Comparison of ENCODE assay signal across 8 cellular contexts in genomic region chr4:9762823-9763475, GRCh38. TPM values are rescaled to one million over a fixed set of nuclear protein-coding genes. Genes with fewer than 3 reads are reported as not detected.
DNase-seq lines count a peak whose midpoint lies in the region; ATAC-seq and TF ChIP-seq lines count a peak whose summit lies in the region.

No MANE protein-coding gene starts in this region.

- peak; percentile 76 for DNase-seq in AG10803 (ENCODE audit: low read depth)
- DNase-seq in GM12865 (ENCODE audit: low read depth), result peak; percentile 85
- DNase-seq in NCI-H1694 (lab: John Stamatoyannopoulos, UW), result peak; percentile 60
- peak; percentile 46 for DNase-seq in UCSD-AML1 (lab: John Stamatoyannopoulos, UW; ENCODE audit: unreplicated experiment)
- peak; percentile 88 for DNase-seq in fibroblast of pulmonary artery (ENCODE audit: low read depth)
- peak; percentile 43 for DNase-seq in occipital lobe (lab: John Stamatoyannopoulos, UW)

- H3K4me3 ChIP-seq in AG10803 (ENCODE audit: low read length) (no peak overlapping the region), GM12865 (ENCODE audit: low read depth, low read length) (no peak overlapping the region), fibroblast of pulmonary artery (replicated peaks; ENCODE audit: low read depth, low read length) (no peak overlapping the region)

- ATAC-seq in GM19395 (IDR thresholded peaks at IDR 0.05; ENCODE audit: unreplicated experiment) (no peak), GM18870 (IDR thresholded peaks at IDR 0.05; ENCODE audit: unreplicated experiment) (no peak)

- TF ChIP-seq CTCF in AG10803 (conservative IDR thresholded peaks at IDR 0.05; ENCODE audit: low read length) (peak; percentile 83), GM12865 (IDR thresholded peaks at IDR 0.05; ENCODE audit: insufficient read depth, low read depth, low read length, missing control alignments) (peak; percentile 74), fibroblast of pulmonary artery (IDR thresholded peaks at IDR 0.05; ENCODE audit: low read length, missing control alignments) (peak; percentile 76)

RNA-seq across cellular contexts. Expression of gene DRD5, which starts 18.5 kb away (rescaled TPM):
- total RNA-seq in occipital lobe, result 0.94 TPM
